ENCODE assay signal across 25 cellular contexts in genomic region chr17:57701121-57701520, GRCh38. TPM values are rescaled to one million over a fixed set of nuclear protein-coding genes. Genes with fewer than 3 reads are reported as not detected.
A peak's percentile ranks its signal among the peaks of the same experiment; 100 is the strongest.
DNase-seq lines count a peak whose midpoint lies in the region; ATAC-seq and TF ChIP-seq lines count a peak whose summit lies in the region.
"Had no signal": no experiment of that assay in that cellular context is flagged by ENCODE, and none has a peak within 500 bp of the region (broad histone marks: within the 10 kb centered on the region; RNA-seq: fewer than 3 reads in every experiment).

No MANE protein-coding gene starts in this region.

- H3K36me3 ChIP-seq in esophagus muscularis mucosa, result no peaks in the 10 kb centered on the region
- H3K36me3 ChIP-seq: Peyer's patch, SJSA1 had no signal

- DNase-seq in NCI-H345 (lab: John Stamatoyannopoulos, UW) (peak; percentile 12), NCI-H345 treated with DMSO at 0.1 percent for 48 hours (lab: John Stamatoyannopoulos, UW; ENCODE audit: unreplicated experiment) (no peak), NCI-H1417 treated with DMSO at 0.1 percent for 48 hours (lab: John Stamatoyannopoulos, UW) (peak; percentile 16), NCI-H510A (lab: John Stamatoyannopoulos, UW) (peak; percentile 21), esophagus muscularis mucosa (ENCODE audit: extremely low spot score) (peak; percentile 78), COR-L47 (lab: John Stamatoyannopoulos, UW) (no peak), DMS79 (lab: John Stamatoyannopoulos, UW) (no peak)
- DNase-seq: AML-193; C1 segment of cervical spinal cord; Calu3; CD8-positive, alpha-beta T cell; DMS53; EL; GF-D8; IMR-90; NCI-H226; NCI-H526 treated with DMSO at 0.1 percent for 48 hours; Peyer's patch; T-helper 17 cell had no signal

- no peak overlapping the region for H3K4me3 ChIP-seq in esophagus muscularis mucosa
- H3K4me3 ChIP-seq: Peyer's patch, SJSA1 had no signal

- TF ChIP-seq EP300 in esophagus muscularis mucosa (IDR thresholded peaks at IDR 0.05), result no peak

- H3K27ac ChIP-seq in esophagus muscularis mucosa (replicated peaks in 1 of 4), result no peak overlapping the region
- H3K27ac ChIP-seq: KMS-11, Peyer's patch, SJSA1 had no signal

- H3K27me3 ChIP-seq in esophagus muscularis mucosa, result peaks cover 0 to 9% (median 0%) of the 10 kb centered on the region in 4 donors
- H3K27me3 ChIP-seq: Peyer's patch had no signal

- no peaks in the 10 kb centered on the region for H3K9me3 Mint-ChIP-seq in stimulated activated memory B cell treated with anti-CD40 and anti-IgM and Interleukin-4, amounts not matched to agents 10 μg/mL and 1 μg/mL and 100 μg/mL, for 72 hours
- H3K9me3 Mint-ChIP-seq: CD8-positive, alpha-beta T cell had no signal

- no peak overlapping the region for H3K27ac Mint-ChIP-seq in stimulated activated memory B cell treated with anti-CD40 and anti-IgM and Interleukin-4, amounts not matched to agents 10 μg/mL and 1 μg/mL and 100 μg/mL, for 72 hours
- H3K27ac Mint-ChIP-seq: CD8-positive, alpha-beta T cell; T-helper 17 cell had no signal

- WGBS in esophagus muscularis mucosa, result 97% methylated on average over 5 of the region's 5 CpGs

- H3K27me3 Mint-ChIP-seq in stimulated activated memory B cell treated with anti-CD40 and anti-IgM and Interleukin-4, amounts not matched to agents 10 μg/mL and 1 μg/mL and 100 μg/mL, for 72 hours, result no peaks in the 10 kb centered on the region
- H3K27me3 Mint-ChIP-seq: T-helper 17 cell had no signal

- no peak for TF ChIP-seq POLR2A in esophagus muscularis mucosa (IDR thresholded peaks at IDR 0.05; ENCODE audit: low read depth)

- intact Hi-C loops in esophagus muscularis mucosa (cut with DNase I), result no loop called here

- H3K4me1 Mint-ChIP-seq in stimulated activated memory B cell treated with anti-CD40 and anti-IgM and Interleukin-4, amounts not matched to agents 10 μg/mL and 1 μg/mL and 100 μg/mL, for 72 hours, result no peaks in the 10 kb centered on the region
- H3K4me1 Mint-ChIP-seq: T-helper 17 cell had no signal

- peaks cover 5% of the 10 kb centered on the region for H3K36me3 Mint-ChIP-seq in stimulated activated memory B cell treated with anti-CD40 and anti-IgM and Interleukin-4, amounts not matched to agents 10 μg/mL and 1 μg/mL and 100 μg/mL, for 72 hours

- no peak for TF ChIP-seq CTCF in esophagus muscularis mucosa (IDR thresholded peaks at IDR 0.05)

- no peak overlapping the region for H3K4me3 Mint-ChIP-seq in stimulated activated memory B cell treated with anti-CD40 and anti-IgM and Interleukin-4, amounts not matched to agents 10 μg/mL and 1 μg/mL and 100 μg/mL, for 72 hours
- H3K4me3 Mint-ChIP-seq: CD8-positive, alpha-beta T cell; T-helper 17 cell had no signal

- H3K4me1 ChIP-seq in esophagus muscularis mucosa, result peaks cover 0 to 7% (median 2%) of the 10 kb centered on the region in 4 donors
- H3K4me1 ChIP-seq: SJSA1 had no signal

- ATAC-seq in stimulated activated memory B cell treated with anti-CD40 and anti-IgM and Interleukin-4, amounts not matched to agents 10 μg/mL and 1 μg/mL and 100 μg/mL, for 72 hours, result no peak
- ATAC-seq: CD8-positive, alpha-beta T cell; T-helper 17 cell had no signal

- no peaks in the 10 kb centered on the region for H3K9me3 ChIP-seq in esophagus muscularis mucosa
- H3K9me3 ChIP-seq: Peyer's patch, SJSA1 had no signal

RNA-seq across cellular contexts. Expression of gene CCDC182, which starts 44.0 kb away (rescaled TPM):
- not detected for total RNA-seq in esophagus muscularis mucosa
- total RNA-seq: A172; Calu3; CD8-positive, alpha-beta T cell; H4; IMR-90; OCI-LY7; Peyer's patch; SJSA1; T-helper 17 cell had no signal

Comparison
In these comparisons a context has a peak if more than half of its experiments do, and no peak if none do; other contexts are left out.
1. DNase-seq: peak in NCI-H345 (single experiment), NCI-H1417 treated with DMSO at 0.1 percent for 48 hours (single experiment), NCI-H510A (single experiment) and esophagus muscularis mucosa (single experiment); none in NCI-H345 treated with DMSO at 0.1 percent for 48 hours (single experiment), COR-L47 (single experiment) and DMS79 (single experiment).